In genomic region chr5:38598994-38599611, GRCh38 we compare ENCODE assay signal across 11 cellular contexts. TPM values are rescaled to one million over a fixed set of nuclear protein-coding genes. Genes with fewer than 3 reads are reported as not detected.
A peak's percentile ranks its signal among the peaks of the same experiment; 100 is the strongest.
DNase-seq lines count a peak whose midpoint lies in the region; ATAC-seq and TF ChIP-seq lines count a peak whose summit lies in the region.
"Had no signal": no experiment of that assay in that cellular context is flagged by ENCODE, and none has a peak within 500 bp of the region (broad histone marks: within the 10 kb centered on the region; RNA-seq: fewer than 3 reads in every experiment).

No MANE protein-coding gene starts in this region.

- peak overlapping the region; percentile 5 for H3K4me2 ChIP-seq in mammary epithelial cell (ENCODE audit: insufficient read depth, low read depth, low read length)

- H3K9me3 ChIP-seq in HUES48 (ENCODE audit: control insufficient read depth, insufficient read depth, low read length) (no peaks in the 10 kb centered on the region), mammary epithelial cell (replicated peaks; ENCODE audit: insufficient read depth, low read length) (no peaks in the 10 kb centered on the region), lung (ENCODE audit: control insufficient read depth in 2 of 2, insufficient read depth in 1 of 2, low read length in 1 of 2) (no peaks in the 10 kb centered on the region), lower lobe of right lung (no peaks in the 10 kb centered on the region)

- dilution Hi-C loops in mammary epithelial cell (cut with HindIII; ENCODE audit: low sequenced_read_pairs): no loop called here

- no peak for ATAC-seq in lung (ENCODE audit: insufficient read depth, low FRiP score)
- no peak for ATAC-seq in lower lobe of right lung
- no peak for ATAC-seq in HG02885 (IDR thresholded peaks at IDR 0.05; ENCODE audit: poor library complexity, unreplicated experiment)
- ATAC-seq in HG03571 (IDR thresholded peaks at IDR 0.05; ENCODE audit: unreplicated experiment): no peak
- ATAC-seq: activated T-cell treated with anti-CD3 and anti-CD28 coated beads, Interleukin-2, amount 50 U/mL, for 72 hours had no signal

- H3K4me1 ChIP-seq in HUES48 (ENCODE audit: control insufficient read depth, insufficient read depth, low read length) (peaks cover 10% of the 10 kb centered on the region; the same call in 1 of the 2 replicates), mammary epithelial cell (ENCODE audit: insufficient read depth, low read length) (peaks cover 41% of the 10 kb centered on the region), lung (ENCODE audit: control insufficient read depth in 2 of 2, insufficient read depth in 2 of 2, low read length in 2 of 2) (peaks cover 14 to 20% of the 10 kb centered on the region in 2 donors), lower lobe of right lung (peaks cover 22% of the 10 kb centered on the region)

- H3K36me3 ChIP-seq in HUES48 (ENCODE audit: control insufficient read depth, insufficient read depth, low read length) (no peaks in the 10 kb centered on the region), mammary epithelial cell (ENCODE audit: insufficient read depth, low read length) (no peaks in the 10 kb centered on the region), lung (ENCODE audit: control insufficient read depth in 2 of 2, insufficient read depth in 2 of 2, low read length in 2 of 2) (no peaks in the 10 kb centered on the region), lower lobe of right lung (no peaks in the 10 kb centered on the region)

- H3K27ac ChIP-seq in HUES48 (ENCODE audit: low read depth, low read length) (peak overlapping the region; percentile 52), mammary epithelial cell (ENCODE audit: insufficient read depth, low read depth, low read length) (no peak overlapping the region), lung (ENCODE audit: low read depth in 1 of 2, low read length in 1 of 2) (no peak overlapping the region), lower lobe of right lung (no peak overlapping the region)
- H3K27ac ChIP-seq: parathyroid adenoma had no signal

- H3K27me3 ChIP-seq in HUES48 (ENCODE audit: control insufficient read depth, insufficient read depth, low read length) (no peaks in the 10 kb centered on the region), mammary epithelial cell (ENCODE audit: insufficient read depth, low read length) (no peaks in the 10 kb centered on the region), lung (ENCODE audit: control insufficient read depth, insufficient read depth) (no peaks in the 10 kb centered on the region), lower lobe of right lung (ENCODE audit: low read depth) (no peaks in the 10 kb centered on the region)

- no peak overlapping the region for H3K9ac ChIP-seq in HUES48 (ENCODE audit: low read depth, low read length)
- H3K9ac ChIP-seq in mammary epithelial cell (ENCODE audit: insufficient read depth, low read length): no peak overlapping the region
- H3K9ac ChIP-seq: parathyroid adenoma had no signal

- H3K4me3 ChIP-seq in HUES48 (ENCODE audit: low read depth, low read length) (no peak overlapping the region), mammary epithelial cell (replicated peaks in 1 of 3; ENCODE audit: insufficient read depth in 1 of 3, low read depth in 2 of 3, low read length in 3 of 3) (no peak overlapping the region), lung (no peak overlapping the region), lower lobe of right lung (no peak overlapping the region)

- no peak overlapping the region for H2AFZ ChIP-seq in mammary epithelial cell (ENCODE audit: low read depth, low read length)
- H2AFZ ChIP-seq: parathyroid adenoma had no signal

- in situ Hi-C loops in mammary epithelial cell (cut with MboI; ENCODE audit: low sequenced_read_pairs in 2 of 2): no loop called here

- H4K20me1 ChIP-seq in mammary epithelial cell (ENCODE audit: insufficient read depth, low read length): no peaks in the 10 kb centered on the region

- TF ChIP-seq CTCF in mammary epithelial cell (conservative IDR thresholded peaks at IDR 0.05 in 1 of 2, IDR thresholded peaks at IDR 0.05 in 1 of 2; ENCODE audit: extremely low read depth in 1 of 2, insufficient read depth in 1 of 2, low read depth in 1 of 2, low read length in 2 of 2): no peak
- no peak for TF ChIP-seq CTCF in lung (IDR thresholded peaks at IDR 0.05; ENCODE audit: control extremely low read depth, extremely low read depth)
- no peak for TF ChIP-seq CTCF in lower lobe of right lung (IDR thresholded peaks at IDR 0.05)

- 100% methylated on average over 2 of the region's 2 CpGs for WGBS in mammary epithelial cell (ENCODE audit: low coverage, missing lambda C conversion rate)
- 94 to 100% methylated on average over 2 of the region's 2 CpGs for WGBS in lung, 2 donors

- no peaks in the 10 kb centered on the region for H3K79me2 ChIP-seq in mammary epithelial cell (ENCODE audit: insufficient read depth, low read length)
- H3K79me2 ChIP-seq: parathyroid adenoma had no signal

- no TSS peak for BruUV-seq in mammary epithelial cell (replicated peaks; lab: Mats Ljungman, UMichigan)

- CTCF ChIA-PET in mammary epithelial cell (lab: Charles Lee; ENCODE audit: low non-redundant PET): interaction anchor here (0.8 kb wide), 1 partner anchor 157 kb away, joined by 4 read pairs; no protein-coding TSS in a partner anchor

- DNase-seq in AG08396 (ENCODE audit: low spot score) (peak; percentile 41), mammary epithelial cell (peak; percentile 75), lung (ENCODE audit: low spot score) (peak; percentile 6), lower lobe of right lung (no peak), NCI-H1436 treated with DMSO at 0.1 percent for 48 hours (lab: John Stamatoyannopoulos, UW) (no peak)
- DNase-seq: activated T-cell treated with anti-CD3 and anti-CD28 coated beads, Interleukin-2, amount 50 U/mL, for 72 hours; CD4-positive, CD25-positive, alpha-beta regulatory T cell had no signal

- intact Hi-C loops in mammary epithelial cell (cut with micrococcal nuclease) (no loop called here), lower lobe of right lung (cut with DNase I) (no loop called here)

RNA-seq across cellular contexts. Expression of gene LIFR, which starts 42.7 kb away (rescaled TPM):
- total RNA-seq in mammary epithelial cell: 10 to 100 TPM in 1 of 2 donors, 1 to 10 TPM in 1; 4.4 to 26.3 TPM
- 1.6 TPM for polyA plus RNA-seq in mammary epithelial cell
- 1.6 TPM for polyA minus RNA-seq in mammary epithelial cell
- 100 to 1,000 TPM in 1 of 2 donors, 10 to 100 TPM in 1; 61.3 to 345 TPM for total RNA-seq in lung
- polyA plus RNA-seq in lung: 10 to 100 TPM; 14.2 TPM
- 110 TPM for total RNA-seq in lower lobe of right lung
- total RNA-seq: CD4-positive, CD25-positive, alpha-beta regulatory T cell had no signal
- polyA plus RNA-seq: CD4-positive, CD25-positive, alpha-beta regulatory T cell had no signal

Comparison
In these comparisons a context has a peak if more than half of its experiments do, and no peak if none do; other contexts are left out.
1. DNase-seq: peak in AG08396 (single experiment), mammary epithelial cell (single experiment) and lung (single experiment); none in lower lobe of right lung (single experiment) and NCI-H1436 treated with DMSO at 0.1 percent for 48 hours (single experiment).